In genomic region chr15:47933865-47934264, GRCh38 we compare ENCODE assay signal across 26 cellular contexts.
"Had no signal": no experiment of that assay in that cellular context is flagged by ENCODE, and none has a peak within 500 bp of the region (broad histone marks: within the 10 kb centered on the region; RNA-seq: fewer than 3 reads in every experiment).

No MANE protein-coding gene starts in this region.

- ATAC-seq: natural killer cell; psoas muscle; right cardiac atrium; sciatic nerve; stimulated activated effector memory CD8-positive, alpha-beta T cell treated with anti-CD3 and anti-CD28 coated beads, Interleukin-12 subunit alpha, Interleukin-12 subunit beta, amount 100 ng/mL, for 72 hours; stimulated activated naive B cell treated with anti-CD40 and anti-IgM and Interleukin-4, amounts not matched to agents 10 μg/mL and 1 μg/mL and 100 μg/mL, for 72 hours had no signal

- H2AFZ ChIP-seq: neural progenitor cell, parathyroid adenoma had no signal

- FAIRE-seq: urothelium cell line had no signal

- H3K9me3 ChIP-seq: ovary, psoas muscle, spleen, stomach, thoracic aorta, thyroid gland, tibial nerve, upper lobe of left lung, vagina had no signal

- H3K79me2 ChIP-seq: parathyroid adenoma had no signal

- H3K27me3 ChIP-seq: neural progenitor cell, ovary, spleen, stomach, thyroid gland, tibial nerve, upper lobe of left lung, vagina had no signal

- DNase-seq: natural killer cell; occipital lobe; ovary; posterior cingulate gyrus; psoas muscle; right cardiac atrium; spleen; stimulated activated CD4-positive, alpha-beta T cell treated with anti-CD3 and anti-CD28 coated beads, Interleukin-12 subunit alpha, Interleukin-12 subunit beta, amount 100 ng/mL, for 4 hours; stimulated activated CD4-positive, alpha-beta T cell treated with anti-CD3 and anti-CD28 coated beads, Interleukin-1b, Interleukin-23, amount 100 ng/mL, for 48 hours; stimulated activated CD4-positive, alpha-beta T cell treated with anti-CD3 and anti-CD28 coated beads, Interleukin-4, amount 100 ng/mL, for 24 hours; stimulated activated naive B cell treated with anti-CD40 and anti-IgM and Interleukin-4, amounts not matched to agents 10 μg/mL and 1 μg/mL and 100 μg/mL, for 72 hours; stimulated activated naive CD4-positive, alpha-beta T cell treated with Interleukin-2 at 50 U/mL for 16 hours; stomach; thyroid gland; trophoblast cell; upper lobe of left lung had no signal

- H3K4me2 ChIP-seq: neural progenitor cell, smooth muscle cell had no signal

- H3K4me1 ChIP-seq: neural progenitor cell, parathyroid adenoma, psoas muscle, spleen, stomach, thyroid gland, tibial nerve, upper lobe of left lung had no signal

- H3K4me3 ChIP-seq: neural progenitor cell, ovary, psoas muscle, skin epidermis, smooth muscle cell, spleen, stomach, thoracic aorta, thyroid gland, tibial nerve, upper lobe of left lung, vagina had no signal

- H3K9ac ChIP-seq: neural progenitor cell, parathyroid adenoma had no signal

- H3K27ac ChIP-seq: neural progenitor cell, ovary, parathyroid adenoma, psoas muscle, skin epidermis, spleen, stomach, thoracic aorta, thyroid gland, tibial nerve, upper lobe of left lung, vagina had no signal

- H3K36me3 ChIP-seq: neural progenitor cell, ovary, spleen, stomach, thoracic aorta, thyroid gland, tibial nerve, upper lobe of left lung, vagina had no signal
